16 cellular contexts compared by ENCODE assay signal in genomic region chr4:15964159-15964558, GRCh38. TPM values are rescaled to one million over a fixed set of nuclear protein-coding genes. Genes with fewer than 3 reads are reported as not detected.
A peak's percentile ranks its signal among the peaks of the same experiment; 100 is the strongest.
DNase-seq lines count a peak whose midpoint lies in the region; ATAC-seq, FAIRE-seq and TF ChIP-seq lines count a peak whose summit lies in the region.
"Had no signal": no experiment of that assay in that cellular context is flagged by ENCODE, and none has a peak within 500 bp of the region (broad histone marks: within the 10 kb centered on the region; RNA-seq: fewer than 3 reads in every experiment).

No MANE protein-coding gene starts in this region.

- no peak for TF ChIP-seq POLR2A in A549 (IDR thresholded peaks at IDR 0.05; ENCODE audit: low read length)

- no peaks in the 10 kb centered on the region for H3K27me3 ChIP-seq in smooth muscle cell (ENCODE audit: low read depth)
- H3K27me3 ChIP-seq: esophagus squamous epithelium had no signal

- no peak overlapping the region for H3K27ac ChIP-seq in A549
- H3K27ac ChIP-seq in smooth muscle cell (ENCODE audit: low read depth): no peak overlapping the region
- no peak overlapping the region for H3K27ac ChIP-seq in substantia nigra (ENCODE audit: low read depth, low read length, poor library complexity, severe bottlenecking)
- H3K27ac ChIP-seq: esophagus squamous epithelium, PC-9 had no signal

- POLR2A ChIA-PET in A549 (lab: Yijun Ruan, JAX): no interaction called here

- H3K36me3 ChIP-seq in smooth muscle cell (ENCODE audit: low read depth): no peaks in the 10 kb centered on the region
- H3K36me3 ChIP-seq: esophagus squamous epithelium had no signal

- H3K9me3 ChIP-seq in A549: 0 out of 3 replicates have a peak, but pooled peaks cover 3% of the 10 kb centered on the region
- no peaks in the 10 kb centered on the region for H3K9me3 ChIP-seq in smooth muscle cell (replicated peaks; ENCODE audit: low read depth)
- H3K9me3 ChIP-seq: esophagus squamous epithelium had no signal

- no peaks in the 10 kb centered on the region for H3K4me1 ChIP-seq in A549
- H3K4me1 ChIP-seq in smooth muscle cell (ENCODE audit: low read depth): no peaks in the 10 kb centered on the region
- H3K4me1 ChIP-seq: esophagus squamous epithelium had no signal

- no peak for TF ChIP-seq EP300 in A549 (IDR thresholded peaks at IDR 0.05)

- no peak overlapping the region for H2AFZ ChIP-seq in smooth muscle cell (ENCODE audit: low read depth)
- H2AFZ ChIP-seq: PC-9 had no signal

- H3K9ac ChIP-seq in smooth muscle cell (ENCODE audit: low read depth): no peak overlapping the region

- no peaks in the 10 kb centered on the region for H3F3A ChIP-seq in smooth muscle cell (ENCODE audit: low read depth)

- peak; percentile 54 to 76; a peak in 4 of 6 replicates for ATAC-seq in A549

- no peak for TF ChIP-seq RAD21 in A549 (conservative IDR thresholded peaks at IDR 0.05 in 1 of 2, IDR thresholded peaks at IDR 0.05 in 1 of 2)

- no peak overlapping the region for H3K4me2 ChIP-seq in A549
- no peak overlapping the region for H3K4me2 ChIP-seq in smooth muscle cell
- H3K4me2 ChIP-seq: PC-9 had no signal

- H3K4me3 ChIP-seq in A549 (no peak overlapping the region), GM12875 (ENCODE audit: low read depth, low read length) (no peak overlapping the region), epithelial cell of esophagus (ENCODE audit: low read length) (no peak overlapping the region), smooth muscle cell (no peak overlapping the region)
- H3K4me3 ChIP-seq: esophagus squamous epithelium, PC-9 had no signal

- DNase-seq in A549 (ENCODE audit: low read depth in 1 of 2, low spot score in 1 of 2): no peak
- peak; percentile 4 for DNase-seq in RPMI8226
- DNase-seq in epithelial cell of esophagus (ENCODE audit: low read depth): no peak
- no peak for DNase-seq in smooth muscle cell (lab: John Stamatoyannopoulos, UW; ENCODE audit: unreplicated experiment)
- no peak for DNase-seq in HPDE6-E6E7 (ENCODE audit: extremely low spot score)
- DNase-seq in substantia nigra (lab: John Stamatoyannopoulos, UW): no peak
- no peak for DNase-seq in NCI-H187 (lab: John Stamatoyannopoulos, UW)
- DNase-seq: cerebellar nuclear complex, esophagus squamous epithelium, midbrain, PC-9 had no signal

- FAIRE-seq in A549 (lab: Jason Lieb, UNC): no peak
- FAIRE-seq: G401.6 had no signal

- no peaks in the 10 kb centered on the region for H3K79me2 ChIP-seq in smooth muscle cell (ENCODE audit: low read depth)

- H4K20me1 ChIP-seq in smooth muscle cell (ENCODE audit: low read depth): no peaks in the 10 kb centered on the region

- WGBS in A549 (ENCODE audit: missing lambda C conversion rate): 62% methylated on average over 5 of the region's 5 CpGs
- 86% methylated on average over 5 of the region's 5 CpGs for WGBS in smooth muscle cell (ENCODE audit: low lambda C conversion rate)

- CTCF ChIA-PET in A549 (lab: Yijun Ruan, JAX): interaction anchor here (0.7 to 6.5 kb wide), 9 partner anchors 8 to 301 kb away, joined by 3 to 58 read pairs (median 7); no protein-coding TSS in a partner anchor

- TF ChIP-seq CTCF in A549 (IDR thresholded peaks at IDR 0.05) (0 out of 3 replicates have a peak, but pooled peaks have one; percentile 5), GM12875 (IDR thresholded peaks at IDR 0.05; ENCODE audit: borderline replicate concordance, insufficient read depth, low read depth, low read length) (0 out of 2 replicates have a peak, but pooled peaks have one; percentile 5), epithelial cell of esophagus (IDR thresholded peaks at IDR 0.05; ENCODE audit: insufficient read depth, low read depth, low read length, missing control alignments) (peak; percentile 31), smooth muscle cell (IDR thresholded peaks at IDR 0.05; ENCODE audit: borderline replicate concordance, insufficient read depth, poor library complexity, severe bottlenecking) (no peak)

TF ChIP-seq in A549, 52 proteins besides CTCF, POLR2A, EP300 and RAD21 (continues in another document):
- TF ChIP-seq RFX5 (IDR thresholded peaks at IDR 0.05) (no peak), CEBPB (IDR thresholded peaks at IDR 0.05) (no peak), KDM1A (IDR thresholded peaks at IDR 0.05; ENCODE audit: low read depth) (no peak), HOXA7 (CRISPR knock-in tag; IDR thresholded peaks at IDR 0.05) (no peak), JUN (IDR thresholded peaks at IDR 0.05) (no peak), FOSB (CRISPR knock-in tag; IDR thresholded peaks at IDR 0.05) (no peak), ESRRA (IDR thresholded peaks at IDR 0.05; ENCODE audit: borderline replicate concordance, low read length) (no peak), SMC3 (IDR thresholded peaks at IDR 0.05) (no peak), KDM5A (IDR thresholded peaks at IDR 0.05) (no peak), ELK1 (IDR thresholded peaks at IDR 0.05; ENCODE audit: low read depth, low read length) (no peak), MAZ (IDR thresholded peaks at IDR 0.05; ENCODE audit: borderline replicate concordance, low read depth, low read length) (no peak), FOSL2 (IDR thresholded peaks at IDR 0.05) (no peak), FOSL2 (CRISPR knock-in tag; IDR thresholded peaks at IDR 0.05) (no peak)
- TF ChIP-seq, protein P1, sequence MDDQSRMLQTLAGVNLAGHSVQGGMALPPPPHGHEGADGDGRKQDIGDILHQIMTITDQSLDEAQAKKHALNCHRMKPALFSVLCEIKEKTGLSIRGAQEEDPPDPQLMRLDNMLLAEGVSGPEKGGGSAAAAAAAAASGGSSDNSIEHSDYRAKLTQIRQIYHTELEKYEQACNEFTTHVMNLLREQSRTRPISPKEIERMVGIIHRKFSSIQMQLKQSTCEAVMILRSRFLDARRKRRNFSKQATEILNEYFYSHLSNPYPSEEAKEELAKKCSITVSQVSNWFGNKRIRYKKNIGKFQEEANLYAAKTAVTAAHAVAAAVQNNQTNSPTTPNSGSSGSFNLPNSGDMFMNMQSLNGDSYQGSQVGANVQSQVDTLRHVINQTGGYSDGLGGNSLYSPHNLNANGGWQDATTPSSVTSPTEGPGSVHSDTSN (IDR thresholded peaks at IDR 0.05): no peak
- TF ChIP-seq, protein P2, sequence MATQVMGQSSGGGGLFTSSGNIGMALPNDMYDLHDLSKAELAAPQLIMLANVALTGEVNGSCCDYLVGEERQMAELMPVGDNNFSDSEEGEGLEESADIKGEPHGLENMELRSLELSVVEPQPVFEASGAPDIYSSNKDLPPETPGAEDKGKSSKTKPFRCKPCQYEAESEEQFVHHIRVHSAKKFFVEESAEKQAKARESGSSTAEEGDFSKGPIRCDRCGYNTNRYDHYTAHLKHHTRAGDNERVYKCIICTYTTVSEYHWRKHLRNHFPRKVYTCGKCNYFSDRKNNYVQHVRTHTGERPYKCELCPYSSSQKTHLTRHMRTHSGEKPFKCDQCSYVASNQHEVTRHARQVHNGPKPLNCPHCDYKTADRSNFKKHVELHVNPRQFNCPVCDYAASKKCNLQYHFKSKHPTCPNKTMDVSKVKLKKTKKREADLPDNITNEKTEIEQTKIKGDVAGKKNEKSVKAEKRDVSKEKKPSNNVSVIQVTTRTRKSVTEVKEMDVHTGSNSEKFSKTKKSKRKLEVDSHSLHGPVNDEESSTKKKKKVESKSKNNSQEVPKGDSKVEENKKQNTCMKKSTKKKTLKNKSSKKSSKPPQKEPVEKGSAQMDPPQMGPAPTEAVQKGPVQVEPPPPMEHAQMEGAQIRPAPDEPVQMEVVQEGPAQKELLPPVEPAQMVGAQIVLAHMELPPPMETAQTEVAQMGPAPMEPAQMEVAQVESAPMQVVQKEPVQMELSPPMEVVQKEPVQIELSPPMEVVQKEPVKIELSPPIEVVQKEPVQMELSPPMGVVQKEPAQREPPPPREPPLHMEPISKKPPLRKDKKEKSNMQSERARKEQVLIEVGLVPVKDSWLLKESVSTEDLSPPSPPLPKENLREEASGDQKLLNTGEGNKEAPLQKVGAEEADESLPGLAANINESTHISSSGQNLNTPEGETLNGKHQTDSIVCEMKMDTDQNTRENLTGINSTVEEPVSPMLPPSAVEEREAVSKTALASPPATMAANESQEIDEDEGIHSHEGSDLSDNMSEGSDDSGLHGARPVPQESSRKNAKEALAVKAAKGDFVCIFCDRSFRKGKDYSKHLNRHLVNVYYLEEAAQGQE (IDR thresholded peaks at IDR 0.05): no peak

RNA-seq across cellular contexts. Expression of gene FGFBP2, which starts 1.2 kb away (rescaled TPM):
- polyA plus RNA-seq in A549 (2011; rRNA removed) (not detected in 2 replicates), A549 (2017; fragmentation: RNase III; extraction: RNeasy Plus Mini Kit Qiagen cat#74134 plus additional on column Dnase treatment) (not detected in 3 replicates), smooth muscle cell (not detected in 2 replicates)
- polyA plus RNA-seq in A549 (2012; cell fraction: cytosol; rRNA removed): 0.03 TPM in 2 replicates
- not detected in 2 replicates for polyA plus RNA-seq in A549 (2012; cell fraction: nucleus; rRNA removed)
- polyA minus RNA-seq in A549 (2011; rRNA and poly(A)+ RNA removed): not detected in 2 replicates
- not detected in 2 replicates for total RNA-seq in smooth muscle cell
- total RNA-seq: esophagus squamous epithelium, PC-9, progenitor cell of endocrine pancreas had no signal

RNA-seq across cellular contexts. Expression of gene FGFBP1, which starts 25.6 kb away (rescaled TPM):
- polyA plus RNA-seq in A549 (2011; rRNA removed) (1.1 and 1.3 TPM in 2 replicates), A549 (2017; fragmentation: RNase III; extraction: RNeasy Plus Mini Kit Qiagen cat#74134 plus additional on column Dnase treatment) (3.0 to 4.1 TPM (median 4.0 TPM) in 3 replicates), smooth muscle cell (0.34 TPM in 1 of 2 replicates, not detected in the other)
- 1.3 TPM in 2 replicates for polyA plus RNA-seq in A549 (2012; cell fraction: cytosol; rRNA removed)
- polyA plus RNA-seq in A549 (2012; cell fraction: nucleus; rRNA removed): 0.99 and 1.1 TPM in 2 replicates
- 0.29 and 0.49 TPM in 2 replicates for polyA minus RNA-seq in A549 (2011; rRNA and poly(A)+ RNA removed)
- 0.45 TPM in 1 of 2 replicates, not detected in the other for total RNA-seq in smooth muscle cell
- total RNA-seq: activated CD4-positive, alpha-beta memory T cell treated with anti-CD3 and anti-CD28 coated beads for 36 hours; progenitor cell of endocrine pancreas; T-helper 2 cell treated with Interferon-gamma antibody and Interleukin-4, amounts not matched to agents 100 ng/mL and 5 ng/mL, for 36 hours had no signal
